Comparison of ENCODE assay signal across 10 cellular contexts in the genomic region with DNA sequence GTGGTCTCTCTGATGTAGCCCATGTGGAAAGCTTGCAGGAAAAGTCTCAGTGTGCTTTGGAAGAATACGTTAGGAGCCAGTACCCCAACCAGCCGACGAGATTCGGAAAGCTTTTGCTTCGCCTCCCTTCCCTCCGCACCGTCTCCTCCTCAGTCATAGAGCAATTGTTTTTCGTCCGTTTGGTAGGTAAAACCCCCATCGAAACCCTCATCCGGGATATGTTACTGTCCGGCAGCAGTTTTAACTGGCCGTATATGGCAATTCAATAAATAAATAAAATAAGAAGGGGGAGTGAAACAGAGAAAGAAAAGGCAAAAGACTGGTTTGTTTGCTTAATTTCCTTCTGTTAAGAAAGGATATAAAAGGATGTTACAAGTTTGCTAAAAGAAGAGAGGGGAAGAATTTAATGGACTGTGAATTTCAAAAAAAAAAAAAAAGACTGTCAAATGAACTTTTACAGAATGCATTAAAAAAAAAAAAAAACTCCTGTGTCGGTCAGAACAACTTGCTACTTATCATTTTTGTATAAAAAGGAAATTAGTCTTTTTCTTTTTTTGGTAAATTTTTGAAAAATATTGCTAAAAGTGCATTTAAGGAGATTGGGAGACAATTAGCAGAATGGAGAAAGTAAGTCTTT. TPM values are rescaled to one million over a fixed set of nuclear protein-coding genes. Genes with fewer than 3 reads are reported as not detected.
A peak's percentile ranks its signal among the peaks of the same experiment; 100 is the strongest.
DNase-seq lines count a peak whose midpoint lies in the region; ATAC-seq and FAIRE-seq lines count a peak whose summit lies in the region.
"Had no signal": no experiment of that assay in that cellular context is flagged by ENCODE, and none has a peak within 500 bp of the region (broad histone marks: within the 10 kb centered on the region; RNA-seq: fewer than 3 reads in every experiment).

No MANE protein-coding gene starts in this region.

- H3K9me3 ChIP-seq in right cardiac atrium (ENCODE audit: control insufficient read depth, low read length) (no peaks in the 10 kb centered on the region), endocrine pancreas (ENCODE audit: control insufficient read depth, low read length) (no peaks in the 10 kb centered on the region), muscle layer of duodenum (ENCODE audit: control insufficient read depth in 1 of 2, low read length in 2 of 2) (no peaks in the 10 kb centered on the region)

- intact Hi-C loops in right cardiac atrium (cut with DNase I), result loop anchor here in 1 of 4 donors (10.0 kb wide), 1 partner anchor 863 kb away; no protein-coding TSS in a partner anchor
- intact Hi-C loops in cardiac septum (cut with DNase I), result loop anchor here (10.0 kb wide), 1 partner anchor 733 kb away; no protein-coding TSS in a partner anchor

- no peaks in the 10 kb centered on the region for H3K36me3 ChIP-seq in endocrine pancreas (ENCODE audit: control insufficient read depth, insufficient read depth, low read length)
- H3K36me3 ChIP-seq in muscle layer of duodenum (ENCODE audit: control insufficient read depth in 1 of 2, insufficient read depth in 2 of 2, low read length in 2 of 2), result peaks cover 0 to 3% of the 10 kb centered on the region in 2 donors

- FAIRE-seq in frontal cortex (lab: Jason Lieb, UNC), result no peak

- ATAC-seq in right cardiac atrium (no peak), GM18517 (IDR thresholded peaks at IDR 0.05; ENCODE audit: unreplicated experiment) (no peak), GM19397 (IDR thresholded peaks at IDR 0.05; ENCODE audit: unreplicated experiment) (no peak)
- ATAC-seq: natural killer cell had no signal

- H3K27me3 ChIP-seq in right cardiac atrium (ENCODE audit: control insufficient read depth, insufficient read depth) (no peaks in the 10 kb centered on the region), endocrine pancreas (ENCODE audit: control insufficient read depth, insufficient read depth, low read length) (no peaks in the 10 kb centered on the region), muscle layer of duodenum (ENCODE audit: low read depth, low read length) (peaks cover under 1% of the 10 kb centered on the region)

- H3K4me1 ChIP-seq in right cardiac atrium (ENCODE audit: control insufficient read depth, insufficient read depth, low read length) (no peaks in the 10 kb centered on the region), endocrine pancreas (ENCODE audit: control insufficient read depth, insufficient read depth, low read length) (no peaks in the 10 kb centered on the region), muscle layer of duodenum (ENCODE audit: control insufficient read depth in 1 of 2, insufficient read depth in 2 of 2, low read length in 2 of 2) (peaks cover 3 to 9% of the 10 kb centered on the region in 2 donors)

- no peak for DNase-seq in right cardiac atrium
- no peak for DNase-seq in cardiac septum (ENCODE audit: low spot score)
- DNase-seq in frontal cortex (ENCODE audit: low spot score in 2 of 2), result no peak
- DNase-seq in SHP77 treated with DMSO at 0.1 percent for 48 hours (lab: John Stamatoyannopoulos, UW), result no peak
- DNase-seq: CD4-positive, alpha-beta T cell; natural killer cell had no signal

- H3K27ac ChIP-seq in right cardiac atrium (ENCODE audit: low read length) (peak overlapping the region; percentile 99), muscle layer of duodenum (ENCODE audit: low read length) (peak overlapping the region; percentile 93)

- H3K9ac ChIP-seq in endocrine pancreas (ENCODE audit: control insufficient read depth, insufficient read depth, low read length), result no peak overlapping the region

- WGBS in right cardiac atrium, result 1% methylated on average over 14 of the region's 14 CpGs

- H3K4me3 ChIP-seq in right cardiac atrium (ENCODE audit: low read length), result peak overlapping the region; percentile 96
- peak overlapping the region; percentile 68 for H3K4me3 ChIP-seq in endocrine pancreas (ENCODE audit: control insufficient read depth, insufficient read depth, low read length)
- peak overlapping the region; percentile 95 to 98 for H3K4me3 ChIP-seq in muscle layer of duodenum (ENCODE audit: low read depth in 1 of 2, low read length in 2 of 2)

RNA-seq across cellular contexts. Expression of a gene that starts 7.0 kb away (rescaled TPM):
- total RNA-seq in right cardiac atrium, result 10 to 100 TPM; 44.3 to 68.6 (median 54.8) TPM
- polyA plus RNA-seq in right cardiac atrium, result 43.0 TPM
- 21.0 TPM for total RNA-seq in cardiac septum
- total RNA-seq in frontal cortex, result 4.9 TPM
- total RNA-seq: CD4-positive, alpha-beta T cell; natural killer cell had no signal
